Comparison of ENCODE assay signal across 1 cellular context in the genomic region with DNA sequence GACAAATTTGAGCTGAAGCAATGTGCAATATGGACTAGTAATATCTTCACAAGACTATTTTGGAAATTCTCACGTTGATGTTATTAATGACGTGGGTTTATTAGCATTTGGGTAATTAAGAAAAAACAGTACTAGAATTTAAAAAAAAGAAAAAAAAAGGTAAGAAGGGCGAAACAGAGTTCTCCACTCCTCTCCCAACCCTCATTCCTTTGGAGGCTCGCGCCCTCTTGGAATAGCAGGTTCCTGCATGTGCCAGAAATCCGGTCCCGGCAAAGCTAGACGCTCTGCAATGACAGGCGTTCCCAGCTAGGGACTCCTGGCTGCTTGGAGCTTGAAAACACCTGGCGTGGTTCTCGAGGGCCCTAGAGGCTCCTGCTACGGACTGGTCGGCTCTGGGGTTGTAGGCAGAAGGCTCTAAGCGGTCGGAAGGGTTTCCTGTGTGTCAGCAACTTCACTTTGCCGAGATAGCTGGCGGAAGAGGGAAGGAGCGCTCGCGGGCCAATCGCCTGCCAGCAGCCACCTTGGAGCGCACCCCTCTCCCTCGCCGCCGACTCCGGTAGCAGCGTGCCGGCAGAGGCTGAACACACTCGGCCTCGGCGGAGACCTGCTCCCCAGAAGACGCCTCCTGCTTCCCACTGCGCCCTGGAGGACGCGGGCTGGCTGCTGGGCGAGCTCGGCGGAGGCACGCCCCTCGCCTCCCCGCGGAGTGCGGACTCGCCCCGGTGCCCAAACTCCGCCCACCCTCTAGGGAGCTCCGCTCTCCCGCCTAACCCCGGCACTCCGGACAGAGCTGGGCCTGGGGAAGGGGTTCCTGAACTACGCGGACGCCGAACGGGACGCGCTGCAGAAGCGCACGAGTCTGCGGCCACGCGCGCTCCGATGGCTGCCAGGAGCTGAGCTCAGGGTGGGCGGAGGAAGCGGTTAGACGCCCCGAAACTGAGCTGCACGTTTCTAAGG.
TF ChIP-seq lines count a peak whose summit lies in the region.

A gene with protein sequence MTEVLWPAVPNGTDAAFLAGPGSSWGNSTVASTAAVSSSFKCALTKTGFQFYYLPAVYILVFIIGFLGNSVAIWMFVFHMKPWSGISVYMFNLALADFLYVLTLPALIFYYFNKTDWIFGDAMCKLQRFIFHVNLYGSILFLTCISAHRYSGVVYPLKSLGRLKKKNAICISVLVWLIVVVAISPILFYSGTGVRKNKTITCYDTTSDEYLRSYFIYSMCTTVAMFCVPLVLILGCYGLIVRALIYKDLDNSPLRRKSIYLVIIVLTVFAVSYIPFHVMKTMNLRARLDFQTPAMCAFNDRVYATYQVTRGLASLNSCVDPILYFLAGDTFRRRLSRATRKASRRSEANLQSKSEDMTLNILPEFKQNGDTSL (plus strand): TSS at position 778 of the 957 bp plus-strand sequence. CDS start 652 bp downstream, outside the sequence.

TF ChIP-seq in HepG2, 621 proteins besides CTCF, POLR2A, EP300 and RAD21 (continued from another document):
- TF ChIP-seq, protein P1, sequence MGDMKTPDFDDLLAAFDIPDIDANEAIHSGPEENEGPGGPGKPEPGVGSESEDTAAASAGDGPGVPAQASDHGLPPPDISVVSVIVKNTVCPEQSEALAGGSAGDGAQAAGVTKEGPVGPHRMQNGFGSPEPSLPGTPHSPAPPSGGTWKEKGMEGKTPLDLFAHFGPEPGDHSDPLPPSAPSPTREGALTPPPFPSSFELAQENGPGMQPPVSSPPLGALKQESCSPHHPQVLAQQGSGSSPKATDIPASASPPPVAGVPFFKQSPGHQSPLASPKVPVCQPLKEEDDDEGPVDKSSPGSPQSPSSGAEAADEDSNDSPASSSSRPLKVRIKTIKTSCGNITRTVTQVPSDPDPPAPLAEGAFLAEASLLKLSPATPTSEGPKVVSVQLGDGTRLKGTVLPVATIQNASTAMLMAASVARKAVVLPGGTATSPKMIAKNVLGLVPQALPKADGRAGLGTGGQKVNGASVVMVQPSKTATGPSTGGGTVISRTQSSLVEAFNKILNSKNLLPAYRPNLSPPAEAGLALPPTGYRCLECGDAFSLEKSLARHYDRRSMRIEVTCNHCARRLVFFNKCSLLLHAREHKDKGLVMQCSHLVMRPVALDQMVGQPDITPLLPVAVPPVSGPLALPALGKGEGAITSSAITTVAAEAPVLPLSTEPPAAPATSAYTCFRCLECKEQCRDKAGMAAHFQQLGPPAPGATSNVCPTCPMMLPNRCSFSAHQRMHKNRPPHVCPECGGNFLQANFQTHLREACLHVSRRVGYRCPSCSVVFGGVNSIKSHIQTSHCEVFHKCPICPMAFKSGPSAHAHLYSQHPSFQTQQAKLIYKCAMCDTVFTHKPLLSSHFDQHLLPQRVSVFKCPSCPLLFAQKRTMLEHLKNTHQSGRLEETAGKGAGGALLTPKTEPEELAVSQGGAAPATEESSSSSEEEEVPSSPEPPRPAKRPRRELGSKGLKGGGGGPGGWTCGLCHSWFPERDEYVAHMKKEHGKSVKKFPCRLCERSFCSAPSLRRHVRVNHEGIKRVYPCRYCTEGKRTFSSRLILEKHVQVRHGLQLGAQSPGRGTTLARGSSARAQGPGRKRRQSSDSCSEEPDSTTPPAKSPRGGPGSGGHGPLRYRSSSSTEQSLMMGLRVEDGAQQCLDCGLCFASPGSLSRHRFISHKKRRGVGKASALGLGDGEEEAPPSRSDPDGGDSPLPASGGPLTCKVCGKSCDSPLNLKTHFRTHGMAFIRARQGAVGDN (CRISPR knock-in tag; IDR thresholded peaks at IDR 0.05) = peak; percentile 20; the same call in 1 of the 2 replicates
- TF ChIP-seq NKX3-1 (CRISPR knock-in tag; IDR thresholded peaks at IDR 0.05) (no peak), RFX1 (IDR thresholded peaks at IDR 0.05) (no peak)
